Comparison of ENCODE assay signal across 11 cellular contexts in genomic region chr7:2607122-2607912, GRCh38. TPM values are rescaled to one million over a fixed set of nuclear protein-coding genes. Genes with fewer than 3 reads are reported as not detected.
A peak's percentile ranks its signal among the peaks of the same experiment; 100 is the strongest.
DNase-seq lines count a peak whose midpoint lies in the region; ATAC-seq and TF ChIP-seq lines count a peak whose summit lies in the region.
"Had no signal": no experiment of that assay in that cellular context is flagged by ENCODE, and none has a peak within 500 bp of the region (broad histone marks: within the 10 kb centered on the region; RNA-seq: fewer than 3 reads in every experiment).

No MANE protein-coding gene starts in this region.

- no peaks in the 10 kb centered on the region for H3K27me3 ChIP-seq in tibial artery

- peak overlapping the region in 1 of 2 donors; percentile 19 for H3K4me3 ChIP-seq in tibial artery

- no peak for TF ChIP-seq CTCF in tibial artery (IDR thresholded peaks at IDR 0.05)

- H3K27ac ChIP-seq in tibial artery, result peak overlapping the region; percentile 69 to 73

- in situ Hi-C loops in SK-MEL-5 (cut with HindIII; ENCODE audit: low pct_unique_long_range_greater_than_20kb, low sequenced_read_pairs), result no loop called here

- H3K36me3 ChIP-seq in tibial artery, result peaks cover 0 to 58% (median 0%) of the 10 kb centered on the region in 3 donors

- H3K4me1 ChIP-seq in tibial artery, result peaks cover 0 to 22% (median 19%) of the 10 kb centered on the region in 4 donors

- H3K9me3 ChIP-seq in tibial artery, result no peaks in the 10 kb centered on the region

- DNase-seq in SK-MEL-5 (ENCODE audit: low read depth, low spot score), result peak; percentile 46
- DNase-seq in epidermal melanocyte (ENCODE audit: insufficient read length, low spot score), result peak; percentile 61
- DNase-seq in mesenteric fat pad (ENCODE audit: low spot score), result peak; percentile 93
- DNase-seq in tibial artery, result peak; percentile 83 to 89
- DNase-seq in NCI-H187 (lab: John Stamatoyannopoulos, UW), result no peak
- DNase-seq in stimulated activated naive CD4-positive, alpha-beta T cell treated with Interleukin-2 at 50 U/mL for 16 hours (lab: John Stamatoyannopoulos, UW), result no peak
- no peak for DNase-seq in stimulated activated CD4-positive, alpha-beta T cell treated with anti-CD3 and anti-CD28 coated beads, Interleukin-15, amount 100 ng/mL, for 24 hours
- DNase-seq: activated effector memory CD4-positive, alpha-beta T cell treated with anti-CD3 and anti-CD28 coated beads, Interleukin-2, amount 50 U/mL, for 16 hours; HFFc6; NCI-H510A treated with DMSO at 0.1 percent for 48 hours had no signal

- intact Hi-C loops in tibial artery (cut with DNase I; ENCODE audit: low total_unique reads), result no loop called here

- no peak for ATAC-seq in GM21717 (IDR thresholded peaks at IDR 0.05; ENCODE audit: unreplicated experiment)

RNA-seq across cellular contexts. Expression of gene TTYH3, which starts 24.5 kb away (rescaled TPM):
- 156 and 169 TPM in 2 replicates for total RNA-seq in SK-MEL-5 (2014; rRNA removed; shearing (Covaris generic))
- polyA plus RNA-seq in SK-MEL-5 (2015; cell fraction: cytosol; rRNA removed), result 1,380 and 1,624 TPM in 2 replicates
- 735 and 798 TPM in 2 replicates for polyA plus RNA-seq in SK-MEL-5 (2015; cell fraction: nucleus; rRNA removed)
- total RNA-seq in mesenteric fat pad, result 107 TPM

RNA-seq across cellular contexts. Expression of gene IQCE, which starts 48.5 kb away (rescaled TPM):
- 22.3 and 26.2 TPM in 2 replicates for total RNA-seq in SK-MEL-5 (2014; rRNA removed; shearing (Covaris generic))
- polyA plus RNA-seq in SK-MEL-5 (2015; cell fraction: cytosol; rRNA removed), result 24.4 and 34.3 TPM in 2 replicates
- 33.8 and 55.8 TPM in 2 replicates for polyA plus RNA-seq in SK-MEL-5 (2015; cell fraction: nucleus; rRNA removed)
- 14.4 TPM for total RNA-seq in mesenteric fat pad

RNA-seq across cellular contexts. Expression of gene BRAT1, which starts 52.0 kb away (rescaled TPM):
- total RNA-seq in SK-MEL-5 (2014; rRNA removed; shearing (Covaris generic)), result 85.7 and 87.1 TPM in 2 replicates
- 114 and 125 TPM in 2 replicates for polyA plus RNA-seq in SK-MEL-5 (2015; cell fraction: cytosol; rRNA removed)
- 380 and 422 TPM in 2 replicates for polyA plus RNA-seq in SK-MEL-5 (2015; cell fraction: nucleus; rRNA removed)
- total RNA-seq in mesenteric fat pad, result 29.8 TPM

Comparison
In these comparisons a context has a peak if more than half of its experiments do, and no peak if none do; other contexts are left out.
1. DNase-seq: peak in SK-MEL-5 (single experiment), epidermal melanocyte (single experiment), mesenteric fat pad (single experiment) and tibial artery (2 of 2); none in NCI-H187 (0 of 2), stimulated activated naive CD4-positive, alpha-beta T cell treated with Interleukin-2 at 50 U/mL for 16 hours (single experiment) and stimulated activated CD4-positive, alpha-beta T cell treated with anti-CD3 and anti-CD28 coated beads, Interleukin-15, amount 100 ng/mL, for 24 hours (single experiment).